In genomic region chr11:12190511-12190910, GRCh38 we compare ENCODE assay signal across 23 cellular contexts.
A peak's percentile ranks its signal among the peaks of the same experiment; 100 is the strongest.
DNase-seq lines count a peak whose midpoint lies in the region; FAIRE-seq and TF ChIP-seq lines count a peak whose summit lies in the region.
"Had no signal": no experiment of that assay in that cellular context is flagged by ENCODE, and none has a peak within 500 bp of the region (broad histone marks: within the 10 kb centered on the region; RNA-seq: fewer than 3 reads in every experiment).

No MANE protein-coding gene starts in this region.

- H3K27me3 ChIP-seq in CD4-positive, alpha-beta memory T cell (ENCODE audit: insufficient read depth, low read length): no peaks in the 10 kb centered on the region
- H3K27me3 ChIP-seq in keratinocyte (ENCODE audit: control insufficient read depth, extremely low read depth, insufficient read depth, low read length): no peaks in the 10 kb centered on the region
- H3K27me3 ChIP-seq: BLaER1, hepatocyte, vagina had no signal

- no peaks in the 10 kb centered on the region for H3K9me1 ChIP-seq in keratinocyte (ENCODE audit: control insufficient read depth, extremely low read depth, insufficient read depth, low read length)

- no peak for DNase-seq in activated CD4-positive, alpha-beta T cell treated with anti-CD3 and anti-CD28 coated beads, Interleukin-2, amount 10 ng/mL, durations not matched to agents 7 days and 5 days
- DNase-seq in activated CD4-positive, alpha-beta T cell treated with anti-CD3 and anti-CD28 coated beads for 1 hour: no peak
- DNase-seq in CD4-positive, alpha-beta memory T cell: no peak
- DNase-seq in activated T-helper 1 cell treated with anti-CD3 and anti-CD28 coated beads, Interleukin-12 subunit alpha, Interleukin-12 subunit beta, Interleukin-2, Interleukin-4 antibody, amounts not matched to agents 30 ng/mL and 10 ng/mL and 1 ng/mL, durations not matched to agents 14 hours and 24 hours and 36 hours (ENCODE audit: low spot score): no peak
- DNase-seq in keratinocyte (ENCODE audit: low read depth, low spot score) (no peak), NCI-H345 (lab: John Stamatoyannopoulos, UW) (no peak), RCC 7860 (ENCODE audit: low spot score) (no peak), hippocampal formation (lab: John Stamatoyannopoulos, UW) (no peak)
- DNase-seq: activated CD4-positive, alpha-beta T cell treated with anti-CD3 and anti-CD28 coated beads, Interleukin-2, amount 50 U/mL, for 1 hour; aorta; cortex of kidney; DMS 273 treated with DMSO at 0.1 percent for 48 hours; KG1; kidney; NCI-H187; stimulated activated CD4-positive, alpha-beta T cell treated with anti-CD3 and anti-CD28 coated beads, Interleukin-4, amount 100 ng/mL, for 1 hour had no signal

- peak overlapping the region; percentile 72 for H3K4me2 ChIP-seq in keratinocyte (ENCODE audit: control insufficient read depth, extremely low read depth, insufficient read depth, low read depth, low read length)
- H3K4me2 ChIP-seq: A549, BLaER1, GM23338, hepatocyte had no signal

- no peak overlapping the region for H2AFZ ChIP-seq in keratinocyte (ENCODE audit: control insufficient read depth, low read length)
- H2AFZ ChIP-seq: GM23338, hepatocyte had no signal

- peaks cover 12% of the 10 kb centered on the region for H3K36me3 Mint-ChIP-seq in activated CD4-positive, alpha-beta T cell treated with anti-CD3 and anti-CD28 coated beads, Interleukin-2, amount 10 ng/mL, durations not matched to agents 7 days and 5 days (ENCODE audit: low read depth)
- no peaks in the 10 kb centered on the region for H3K36me3 Mint-ChIP-seq in CD4-positive, alpha-beta memory T cell
- peaks cover 47% of the 10 kb centered on the region for H3K36me3 Mint-ChIP-seq in activated T-helper 1 cell treated with anti-CD3 and anti-CD28 coated beads, Interleukin-12 subunit alpha, Interleukin-12 subunit beta, Interleukin-2, Interleukin-4 antibody, amounts not matched to agents 30 ng/mL and 10 ng/mL and 1 ng/mL, durations not matched to agents 14 hours and 24 hours and 36 hours (ENCODE audit: low read depth)
- H3K36me3 Mint-ChIP-seq: memory B cell had no signal

- H3K9me3 Mint-ChIP-seq in activated CD4-positive, alpha-beta T cell treated with anti-CD3 and anti-CD28 coated beads, Interleukin-2, amount 10 ng/mL, durations not matched to agents 7 days and 5 days: no peaks in the 10 kb centered on the region
- H3K9me3 Mint-ChIP-seq in CD4-positive, alpha-beta memory T cell: no peaks in the 10 kb centered on the region
- H3K9me3 Mint-ChIP-seq in activated T-helper 1 cell treated with anti-CD3 and anti-CD28 coated beads, Interleukin-12 subunit alpha, Interleukin-12 subunit beta, Interleukin-2, Interleukin-4 antibody, amounts not matched to agents 30 ng/mL and 10 ng/mL and 1 ng/mL, durations not matched to agents 14 hours and 24 hours and 36 hours: no peaks in the 10 kb centered on the region
- H3K9me3 Mint-ChIP-seq: GM23338, memory B cell had no signal

- H3K79me2 ChIP-seq in keratinocyte (ENCODE audit: control insufficient read depth, insufficient read depth, low read length): peaks cover 76% of the 10 kb centered on the region
- H3K79me2 ChIP-seq: hepatocyte had no signal

- FAIRE-seq in keratinocyte (lab: Jason Lieb, UNC) (no peak), RCC 7860 (lab: Jason Lieb, UNC) (no peak)
- FAIRE-seq: A549, endothelial cell of umbilical vein, kidney had no signal

- no peaks in the 10 kb centered on the region for H3K27me3 Mint-ChIP-seq in activated CD4-positive, alpha-beta T cell treated with anti-CD3 and anti-CD28 coated beads, Interleukin-2, amount 10 ng/mL, durations not matched to agents 7 days and 5 days
- H3K27me3 Mint-ChIP-seq in CD4-positive, alpha-beta memory T cell: no peaks in the 10 kb centered on the region
- H3K27me3 Mint-ChIP-seq in activated T-helper 1 cell treated with anti-CD3 and anti-CD28 coated beads, Interleukin-12 subunit alpha, Interleukin-12 subunit beta, Interleukin-2, Interleukin-4 antibody, amounts not matched to agents 30 ng/mL and 10 ng/mL and 1 ng/mL, durations not matched to agents 14 hours and 24 hours and 36 hours (ENCODE audit: insufficient read depth): no peaks in the 10 kb centered on the region

- CTCF ChIA-PET in activated CD4-positive, alpha-beta T cell treated with anti-CD3 and anti-CD28 coated beads, Interleukin-2, amount 10 ng/mL, durations not matched to agents 7 days and 5 days (lab: Charles Lee): interaction anchor here (0.7 to 8.3 kb wide), 9 partner anchors 8 to 143 kb away, joined by 3 to 53 read pairs (median 3); no protein-coding TSS in a partner anchor
- CTCF ChIA-PET in CD4-positive, alpha-beta memory T cell (lab: Charles Lee; ENCODE audit: partially characterized antibody): interaction anchor here (1.0 to 5.9 kb wide), 5 partner anchors 9 to 103 kb away, joined by 3 to 40 read pairs (median 4); no protein-coding TSS in a partner anchor

- H3K27ac Mint-ChIP-seq in activated CD4-positive, alpha-beta T cell treated with anti-CD3 and anti-CD28 coated beads, Interleukin-2, amount 10 ng/mL, durations not matched to agents 7 days and 5 days: peak overlapping the region; percentile 3
- peak overlapping the region in 4 of 7 donors; percentile 62 to 95 (median 81) for H3K27ac Mint-ChIP-seq in CD4-positive, alpha-beta memory T cell
- H3K27ac Mint-ChIP-seq in activated T-helper 1 cell treated with anti-CD3 and anti-CD28 coated beads, Interleukin-12 subunit alpha, Interleukin-12 subunit beta, Interleukin-2, Interleukin-4 antibody, amounts not matched to agents 30 ng/mL and 10 ng/mL and 1 ng/mL, durations not matched to agents 14 hours and 24 hours and 36 hours: peak overlapping the region; percentile 80
- H3K27ac Mint-ChIP-seq: GM23338, memory B cell had no signal

- peaks cover 48% of the 10 kb centered on the region for H3K4me1 ChIP-seq in CD4-positive, alpha-beta memory T cell (ENCODE audit: insufficient read depth, low read length)
- H3K4me1 ChIP-seq in keratinocyte (ENCODE audit: control insufficient read depth, extremely low read depth, insufficient read depth, low read length): peaks cover 53% of the 10 kb centered on the region
- H3K4me1 ChIP-seq: A549 had no signal

- intact Hi-C loops in CD4-positive, alpha-beta memory T cell (cut with micrococcal nuclease): no loop called here
- intact Hi-C loops in activated T-helper 1 cell treated with anti-CD3 and anti-CD28 coated beads, Interleukin-12 subunit alpha, Interleukin-12 subunit beta, Interleukin-2, Interleukin-4 antibody, amounts not matched to agents 30 ng/mL and 10 ng/mL and 1 ng/mL, durations not matched to agents 14 hours and 24 hours and 36 hours (cut with micrococcal nuclease): loop anchor here (1.0 kb wide), 4 partner anchors 17 to 46 kb away; no protein-coding TSS in a partner anchor

- no peak overlapping the region for H3K4me3 Mint-ChIP-seq in activated CD4-positive, alpha-beta T cell treated with anti-CD3 and anti-CD28 coated beads, Interleukin-2, amount 10 ng/mL, durations not matched to agents 7 days and 5 days
- H3K4me3 Mint-ChIP-seq in CD4-positive, alpha-beta memory T cell: peak overlapping the region in 7 of 8 donors; percentile 3 to 77 (median 74)
- peak overlapping the region; percentile 48 for H3K4me3 Mint-ChIP-seq in activated T-helper 1 cell treated with anti-CD3 and anti-CD28 coated beads, Interleukin-12 subunit alpha, Interleukin-12 subunit beta, Interleukin-2, Interleukin-4 antibody, amounts not matched to agents 30 ng/mL and 10 ng/mL and 1 ng/mL, durations not matched to agents 14 hours and 24 hours and 36 hours
- H3K4me3 Mint-ChIP-seq: GM23338, memory B cell had no signal

- no peak overlapping the region for H3K4me3 ChIP-seq in CD4-positive, alpha-beta memory T cell (ENCODE audit: low read length in 2 of 2)
- H3K4me3 ChIP-seq in keratinocyte (ENCODE audit: control insufficient read depth in 2 of 3, extremely low read depth in 1 of 3, insufficient read depth in 2 of 3, low read depth in 1 of 3, low read length in 3 of 3): peak overlapping the region in 2 of 3 experiments; percentile 35 to 52
- H3K4me3 ChIP-seq: A549, BLaER1, GM23338, hepatocyte, vagina had no signal

- POLR2A ChIA-PET in activated CD4-positive, alpha-beta T cell treated with anti-CD3 and anti-CD28 coated beads, Interleukin-2, amount 10 ng/mL, durations not matched to agents 7 days and 5 days (lab: Charles Lee): no interaction called here
- POLR2A ChIA-PET in CD4-positive, alpha-beta memory T cell (lab: Charles Lee; ENCODE audit: partially characterized antibody): interaction anchor here (1.1 to 4.0 kb wide), 5 partner anchors 9 to 47 kb away, joined by 3 to 25 read pairs (median 11); no protein-coding TSS in a partner anchor

- no peaks in the 10 kb centered on the region for H3K9me3 ChIP-seq in CD4-positive, alpha-beta memory T cell (ENCODE audit: control insufficient read depth in 1 of 2, low read length in 2 of 2)
- H3K9me3 ChIP-seq in keratinocyte (ENCODE audit: control insufficient read depth, low read depth, low read length): no peaks in the 10 kb centered on the region
- H3K9me3 ChIP-seq: A549, BLaER1, vagina had no signal

- dilution Hi-C loops in keratinocyte (cut with MboI; ENCODE audit: extremely low pct_ligation_motif_present, low sequenced_read_pairs): no loop called here

- H4K20me1 ChIP-seq in keratinocyte (ENCODE audit: control insufficient read depth, extremely low read depth, insufficient read depth, low read length): no peaks in the 10 kb centered on the region
- H4K20me1 ChIP-seq: BLaER1 had no signal

- no peaks in the 10 kb centered on the region for H3K36me3 ChIP-seq in CD4-positive, alpha-beta memory T cell (ENCODE audit: insufficient read depth, low read length)
- peaks cover 16 to 54% of the 10 kb centered on the region in 2 experiments for H3K36me3 ChIP-seq in keratinocyte (ENCODE audit: control insufficient read depth in 2 of 2, extremely low read depth in 1 of 2, insufficient read depth in 2 of 2, low read length in 2 of 2)
- H3K36me3 ChIP-seq: BLaER1, vagina had no signal

- H3K27ac ChIP-seq in CD4-positive, alpha-beta memory T cell (ENCODE audit: low read depth, low read length): no peak overlapping the region
- H3K27ac ChIP-seq in keratinocyte (ENCODE audit: control insufficient read depth, insufficient read depth, low read length): peak overlapping the region; percentile 96
- H3K27ac ChIP-seq: A549, BLaER1, hepatocyte, vagina had no signal

- TF ChIP-seq CTCF in keratinocyte (optimal IDR thresholded peaks at IDR 0.05 in 1 of 3, IDR thresholded peaks at IDR 0.05 in 1 of 3, conservative IDR thresholded peaks at IDR 0.05 in 1 of 3; ENCODE audit: extremely low read depth in 1 of 3, insufficient read depth in 2 of 3, low read length in 3 of 3): no peak

- H3K9ac ChIP-seq in keratinocyte (ENCODE audit: control insufficient read depth, extremely low read depth, insufficient read depth, low read length): peak overlapping the region; percentile 70
- H3K9ac ChIP-seq: BLaER1 had no signal

- peaks cover 64% of the 10 kb centered on the region for H3K4me1 Mint-ChIP-seq in activated CD4-positive, alpha-beta T cell treated with anti-CD3 and anti-CD28 coated beads, Interleukin-2, amount 10 ng/mL, durations not matched to agents 7 days and 5 days
- peaks cover 23 to 68% (median 43%) of the 10 kb centered on the region in 4 donors for H3K4me1 Mint-ChIP-seq in CD4-positive, alpha-beta memory T cell
- H3K4me1 Mint-ChIP-seq in activated T-helper 1 cell treated with anti-CD3 and anti-CD28 coated beads, Interleukin-12 subunit alpha, Interleukin-12 subunit beta, Interleukin-2, Interleukin-4 antibody, amounts not matched to agents 30 ng/mL and 10 ng/mL and 1 ng/mL, durations not matched to agents 14 hours and 24 hours and 36 hours (ENCODE audit: low read depth): peaks cover 83% of the 10 kb centered on the region
- H3K4me1 Mint-ChIP-seq: GM23338 had no signal

Comparison
In these comparisons a context has a peak if more than half of its experiments do, and no peak if none do; other contexts are left out.
1. H3K27ac Mint-ChIP-seq: peak in every context shown above with its lines; median percentile 81 in CD4-positive, alpha-beta memory T cell; 80 in activated T-helper 1 cell treated with anti-CD3 and anti-CD28 coated beads, Interleukin-12 subunit alpha, Interleukin-12 subunit beta, Interleukin-2, Interleukin-4 antibody, amounts not matched to agents 30 ng/mL and 10 ng/mL and 1 ng/mL, durations not matched to agents 14 hours and 24 hours and 36 hours; 3 in activated CD4-positive, alpha-beta T cell treated with anti-CD3 and anti-CD28 coated beads, Interleukin-2, amount 10 ng/mL, durations not matched to agents 7 days and 5 days.
2. H3K4me3 ChIP-seq: peak in keratinocyte (2 of 3); none in CD4-positive, alpha-beta memory T cell (0 of 2).